8 cellular contexts compared by ENCODE assay signal in genomic region chr17:18087610-18088491, GRCh38. TPM values are rescaled to one million over a fixed set of nuclear protein-coding genes. Genes with fewer than 3 reads are reported as not detected.
DNase-seq lines count a peak whose midpoint lies in the region; ATAC-seq lines count a peak whose summit lies in the region.

A gene with protein sequence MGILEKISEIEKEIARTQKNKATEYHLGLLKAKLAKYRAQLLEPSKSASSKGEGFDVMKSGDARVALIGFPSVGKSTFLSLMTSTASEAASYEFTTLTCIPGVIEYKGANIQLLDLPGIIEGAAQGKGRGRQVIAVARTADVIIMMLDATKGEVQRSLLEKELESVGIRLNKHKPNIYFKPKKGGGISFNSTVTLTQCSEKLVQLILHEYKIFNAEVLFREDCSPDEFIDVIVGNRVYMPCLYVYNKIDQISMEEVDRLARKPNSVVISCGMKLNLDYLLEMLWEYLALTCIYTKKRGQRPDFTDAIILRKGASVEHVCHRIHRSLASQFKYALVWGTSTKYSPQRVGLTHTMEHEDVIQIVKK (plus strand): TSS chr17:18087948. CDS start chr17:18088024, 76 bp downstream.

- peaks cover 7% of the 10 kb centered on the region for H3K36me3 Mint-ChIP-seq in activated CD4-positive, alpha-beta T cell treated with anti-CD3 and anti-CD28 coated beads, Interleukin-2, amount 10 ng/mL, durations not matched to agents 7 days and 5 days (ENCODE audit: low read depth)

- DNase-seq in Ammon's horn (ENCODE audit: low spot score), result peak; percentile 89
- peak; percentile 93 for DNase-seq in GM19238 (ENCODE audit: insufficient read length, low spot score)
- DNase-seq in NCI-H526 (lab: John Stamatoyannopoulos, UW), result peak; percentile 53 to 88
- DNase-seq in activated CD4-positive, alpha-beta T cell treated with anti-CD3 and anti-CD28 coated beads, Interleukin-2, amount 10 ng/mL, durations not matched to agents 7 days and 5 days, result peak; percentile 86
- DNase-seq in dedifferentiated amniotic fluid mesenchymal stem cell (ENCODE audit: extremely low spot score), result peak; percentile 82
- DNase-seq in left kidney (ENCODE audit: low read depth, low spot score), result peak; percentile 96
- peak; percentile 90 for DNase-seq in stimulated activated CD4-positive, alpha-beta T cell treated with anti-CD3 and anti-CD28 coated beads, Interleukin-1b, Interleukin-23, amount 100 ng/mL, for 48 hours

- peak within 1 kb of the TSS; percentile 99 for H3K4me3 Mint-ChIP-seq in activated CD4-positive, alpha-beta T cell treated with anti-CD3 and anti-CD28 coated beads, Interleukin-2, amount 10 ng/mL, durations not matched to agents 7 days and 5 days

- H3K9me3 Mint-ChIP-seq in activated CD4-positive, alpha-beta T cell treated with anti-CD3 and anti-CD28 coated beads, Interleukin-2, amount 10 ng/mL, durations not matched to agents 7 days and 5 days, result no peaks in the 10 kb centered on the region

- peaks cover 25% of the 10 kb centered on the region for H3K4me1 Mint-ChIP-seq in activated CD4-positive, alpha-beta T cell treated with anti-CD3 and anti-CD28 coated beads, Interleukin-2, amount 10 ng/mL, durations not matched to agents 7 days and 5 days

- no peaks in the 10 kb centered on the region for H3K27me3 Mint-ChIP-seq in activated CD4-positive, alpha-beta T cell treated with anti-CD3 and anti-CD28 coated beads, Interleukin-2, amount 10 ng/mL, durations not matched to agents 7 days and 5 days

- CTCF ChIA-PET in activated CD4-positive, alpha-beta T cell treated with anti-CD3 and anti-CD28 coated beads, Interleukin-2, amount 10 ng/mL, durations not matched to agents 7 days and 5 days (lab: Charles Lee), result interaction anchor here (0.5 to 1.4 kb wide), 3 partner anchors 11 to 732 kb away, joined by 3 to 5 read pairs (median 3); no protein-coding TSS in a partner anchor

- H3K27ac Mint-ChIP-seq in activated CD4-positive, alpha-beta T cell treated with anti-CD3 and anti-CD28 coated beads, Interleukin-2, amount 10 ng/mL, durations not matched to agents 7 days and 5 days, result peak within 1 kb of the TSS; percentile 99

- POLR2A ChIA-PET in activated CD4-positive, alpha-beta T cell treated with anti-CD3 and anti-CD28 coated beads, Interleukin-2, amount 10 ng/mL, durations not matched to agents 7 days and 5 days (lab: Charles Lee), result no interaction called here

- ATAC-seq in HG03439 (IDR thresholded peaks at IDR 0.05; ENCODE audit: unreplicated experiment), result peak; percentile 84

RNA-seq across cellular contexts. Expression of the gene that starts here (rescaled TPM):
- total RNA-seq in activated CD4-positive, alpha-beta T cell treated with anti-CD3 and anti-CD28 coated beads, Interleukin-2, amount 10 ng/mL, durations not matched to agents 7 days and 5 days, result 10 to 100 TPM; 45.9 to 52.2 TPM

Comparison
In these comparisons a context has a peak if more than half of its experiments do, and no peak if none do; other contexts are left out.
1. Peak in every context shown above with its lines: DNase-seq and ATAC-seq.